8 cellular contexts compared by ENCODE assay signal in the genomic region with DNA sequence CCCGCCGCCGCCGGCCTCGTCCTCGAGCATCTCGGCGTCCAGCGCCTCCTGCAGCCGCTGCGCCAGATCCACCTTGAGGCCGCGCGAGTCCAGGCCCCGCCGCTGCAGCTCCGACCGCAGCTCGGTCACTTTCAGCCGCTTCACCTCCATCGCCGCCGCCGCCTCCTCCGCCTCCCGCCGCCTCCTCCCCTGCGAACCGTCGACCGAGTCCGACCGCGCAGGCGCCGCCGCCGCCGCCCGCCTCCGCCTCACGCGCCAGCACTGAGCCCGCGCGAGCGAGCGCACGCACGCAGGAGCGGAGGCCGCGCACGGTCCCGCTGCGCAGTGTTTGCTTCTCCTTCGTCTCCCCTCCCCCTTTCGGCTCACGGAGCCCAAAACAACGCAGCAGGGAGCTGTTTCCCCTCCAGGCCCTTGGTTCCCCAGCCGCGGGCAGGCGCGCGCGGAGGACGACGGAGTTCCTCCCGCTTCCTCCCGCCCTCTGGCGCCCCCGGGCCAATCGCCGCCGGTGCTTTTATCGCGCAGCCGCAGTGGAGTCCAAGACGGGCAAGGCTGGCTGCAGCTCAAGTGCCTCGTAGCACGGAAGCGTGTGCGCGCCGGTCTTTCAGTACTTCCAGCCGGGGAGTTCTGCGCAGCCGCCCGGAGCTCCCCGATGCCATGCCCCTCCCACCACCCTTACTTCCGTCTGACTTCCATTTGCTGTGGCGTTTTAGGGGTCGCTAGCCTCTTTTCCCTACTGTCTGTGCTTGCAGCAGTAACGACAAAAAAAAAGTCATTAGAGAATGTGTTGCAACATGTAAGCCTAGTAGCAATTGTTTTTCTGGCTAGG. TPM values are rescaled to one million over a fixed set of nuclear protein-coding genes. Genes with fewer than 3 reads are reported as not detected.
A peak's percentile ranks its signal among the peaks of the same experiment; 100 is the strongest.
DNase-seq lines count a peak whose midpoint lies in the region; ATAC-seq and TF ChIP-seq lines count a peak whose summit lies in the region.

A gene (minus strand): TSS at position 451 of the 826 bp plus-strand sequence. CDS start 301 bp downstream, at position 150.

- peaks cover 29% of the 10 kb centered on the region for H3K36me3 Mint-ChIP-seq in endothelial cell (ENCODE audit: low read depth, unreplicated experiment)

- H3K9me3 ChIP-seq in HUES64 (ENCODE audit: insufficient read depth, low read depth, low read length) (no peaks in the 10 kb centered on the region), OCI-LY1 (ENCODE audit: low read length) (no peaks in the 10 kb centered on the region)

- peak within 1 kb of the TSS; percentile 96 for H3K27ac Mint-ChIP-seq in endothelial cell (ENCODE audit: unreplicated experiment)

- H3K9me2 ChIP-seq in OCI-LY1 (ENCODE audit: low read depth, low read length): no peaks in the 10 kb centered on the region

- DNase-seq in D341Med (ENCODE audit: low spot score): peak; percentile 95
- DNase-seq in activated CD8-positive, alpha-beta memory T cell treated with anti-CD3 and anti-CD28 coated beads, Interleukin-2, amount 50 U/mL, for 4 hours: peak; percentile 97
- DNase-seq in endothelial cell (ENCODE audit: low spot score): peak; percentile 98
- DNase-seq in middle frontal gyrus (ENCODE audit: extremely low spot score, low spot score): peak; percentile 98
- DNase-seq in stimulated activated CD8-positive, alpha-beta memory T cell treated with anti-CD3 and anti-CD28 coated beads, Interleukin-2, amount 100 ng/mL, for 48 hours (ENCODE audit: low read depth in 2 of 2): peak; percentile 96 to 99

- H3K9me3 Mint-ChIP-seq in endothelial cell (ENCODE audit: unreplicated experiment): no peaks in the 10 kb centered on the region

- ATAC-seq in GM21447 (IDR thresholded peaks at IDR 0.05; ENCODE audit: unreplicated experiment): peak; percentile 59

- H3K36me3 ChIP-seq in HUES64 (ENCODE audit: insufficient read depth, low read length): peaks cover 36% of the 10 kb centered on the region
- peaks cover 51% of the 10 kb centered on the region for H3K36me3 ChIP-seq in OCI-LY1 (ENCODE audit: insufficient read depth, low read length)

- peaks cover 21% of the 10 kb centered on the region for H3K27me3 Mint-ChIP-seq in endothelial cell (ENCODE audit: unreplicated experiment)

- peak within 1 kb of the TSS; percentile 99 for H3K27ac ChIP-seq in HUES64 (ENCODE audit: low read depth, low read length)
- H3K27ac ChIP-seq in OCI-LY1 (ENCODE audit: low read depth, low read length, poor library complexity, severe bottlenecking): peak within 1 kb of the TSS; percentile 95

- peak within 1 kb of the TSS; percentile 99 for H3K4me3 Mint-ChIP-seq in endothelial cell (ENCODE audit: unreplicated experiment)

- TF ChIP-seq CTCF in OCI-LY1 (IDR thresholded peaks at IDR 0.05; ENCODE audit: low read length): no peak
- TF ChIP-seq CTCF in endothelial cell (IDR thresholded peaks at IDR 0.05; ENCODE audit: unreplicated experiment): no peak

- under 1% methylated on average over 94 of the region's 94 CpGs for WGBS in HUES64

- H3K4me1 ChIP-seq in HUES64 (ENCODE audit: insufficient read depth, low read length) (peaks cover 15% of the 10 kb centered on the region), OCI-LY1 (ENCODE audit: insufficient read depth, low read length, severe bottlenecking) (peaks cover 26% of the 10 kb centered on the region)

- H3K27me3 ChIP-seq in HUES64 (ENCODE audit: insufficient read depth, low read length) (no peaks in the 10 kb centered on the region), OCI-LY1 (ENCODE audit: insufficient read depth, low read length) (no peaks in the 10 kb centered on the region)

- H3K79me2 ChIP-seq in OCI-LY1 (ENCODE audit: insufficient read depth, low read length): peaks cover 51% of the 10 kb centered on the region

- H4K20me1 ChIP-seq in OCI-LY1 (ENCODE audit: insufficient read depth, low read length): no peaks in the 10 kb centered on the region; the same call in 1 of the 2 replicates

- no peaks in the 10 kb centered on the region for H3F3A ChIP-seq in OCI-LY1 (ENCODE audit: insufficient read depth, low read length)

- H3K4me2 ChIP-seq in OCI-LY1 (ENCODE audit: low read length): peak within 1 kb of the TSS; percentile 75

- H3K4me3 ChIP-seq in HUES64 (ENCODE audit: low read length) (peak within 1 kb of the TSS; percentile 99), OCI-LY1 (ENCODE audit: low read depth, low read length, poor library complexity, severe bottlenecking) (peak within 1 kb of the TSS; percentile 99)

- H3K4me1 Mint-ChIP-seq in endothelial cell (ENCODE audit: unreplicated experiment): peaks cover 31% of the 10 kb centered on the region

- H3K9ac ChIP-seq in HUES64 (ENCODE audit: low read depth, low read length) (peak within 1 kb of the TSS; percentile 93), OCI-LY1 (ENCODE audit: low read length) (peak within 1 kb of the TSS; percentile 82)

- no peak within 1 kb of the TSS for H2AFZ ChIP-seq in OCI-LY1 (ENCODE audit: low read length)

RNA-seq across cellular contexts. Expression of the gene that starts here (rescaled TPM):
- 30.0 TPM for polyA plus RNA-seq in HUES64 (2013, experiment 1 of 2)
- polyA plus RNA-seq in HUES64 (2013, experiment 2 of 2): 35.5 TPM
- total RNA-seq in endothelial cell (ENCODE audit: unreplicated experiment): 43.6 TPM

Comparison
In these comparisons a context has a peak if more than half of its experiments do, and no peak if none do; other contexts are left out.
1. Peak in every context shown above with its lines: DNase-seq, ATAC-seq, H3K4me3 ChIP-seq and H3K27ac ChIP-seq.